ENCODE assay signal across 29 cellular contexts in the genomic region with DNA sequence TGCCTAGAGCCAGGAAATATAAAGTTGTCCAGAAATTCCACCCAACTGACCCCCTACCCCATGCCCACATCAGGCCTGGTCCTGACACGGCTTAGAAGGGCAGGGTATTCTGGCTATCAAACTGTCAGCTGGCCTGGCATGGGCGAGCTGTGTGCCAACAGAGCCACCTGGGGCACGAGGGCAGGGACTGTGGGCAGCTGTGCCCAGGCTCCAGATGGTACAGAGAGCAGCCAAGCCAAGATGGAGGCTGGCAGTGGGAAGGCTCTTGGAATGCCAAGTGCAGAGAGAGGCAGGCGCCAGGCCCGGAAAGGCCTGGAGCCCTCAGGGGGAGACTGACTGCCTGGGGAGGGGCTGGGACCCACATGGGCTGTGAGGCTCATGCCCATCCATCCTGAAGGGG. TPM values are rescaled to one million over a fixed set of nuclear protein-coding genes. Genes with fewer than 3 reads are reported as not detected.
A peak's percentile ranks its signal among the peaks of the same experiment; 100 is the strongest.
DNase-seq lines count a peak whose midpoint lies in the region; ATAC-seq and TF ChIP-seq lines count a peak whose summit lies in the region.
"Had no signal": no experiment of that assay in that cellular context is flagged by ENCODE, and none has a peak within 500 bp of the region (broad histone marks: within the 10 kb centered on the region; RNA-seq: fewer than 3 reads in every experiment).

No MANE protein-coding gene starts in this region.

- H3K36me3 Mint-ChIP-seq in activated T-helper 1 cell treated with anti-CD3 and anti-CD28 coated beads, Interleukin-12 subunit alpha, Interleukin-12 subunit beta, Interleukin-2, Interleukin-4 antibody, amounts not matched to agents 30 ng/mL and 10 ng/mL and 1 ng/mL, durations not matched to agents 14 hours and 24 hours and 36 hours (ENCODE audit: low read depth): no peaks in the 10 kb centered on the region
- H3K36me3 Mint-ChIP-seq: CD4-positive, CD25-positive, alpha-beta regulatory T cell had no signal

- no peak for TF ChIP-seq POLR2A in lower leg skin (IDR thresholded peaks at IDR 0.05)

- peaks cover 7% of the 10 kb centered on the region for H3K27me3 Mint-ChIP-seq in activated T-helper 1 cell treated with anti-CD3 and anti-CD28 coated beads, Interleukin-12 subunit alpha, Interleukin-12 subunit beta, Interleukin-2, Interleukin-4 antibody, amounts not matched to agents 30 ng/mL and 10 ng/mL and 1 ng/mL, durations not matched to agents 14 hours and 24 hours and 36 hours (ENCODE audit: insufficient read depth)
- H3K27me3 Mint-ChIP-seq: CD4-positive, CD25-positive, alpha-beta regulatory T cell had no signal

- H3K9me3 Mint-ChIP-seq in activated T-helper 1 cell treated with anti-CD3 and anti-CD28 coated beads, Interleukin-12 subunit alpha, Interleukin-12 subunit beta, Interleukin-2, Interleukin-4 antibody, amounts not matched to agents 30 ng/mL and 10 ng/mL and 1 ng/mL, durations not matched to agents 14 hours and 24 hours and 36 hours: no peaks in the 10 kb centered on the region
- H3K9me3 Mint-ChIP-seq: CD4-positive, CD25-positive, alpha-beta regulatory T cell had no signal

- H3K4me3 ChIP-seq in lower leg skin (ENCODE audit: low read depth, poor library complexity, severe bottlenecking): no peak overlapping the region
- H3K4me3 ChIP-seq: Peyer's patch had no signal

- ATAC-seq in GM18870 (IDR thresholded peaks at IDR 0.05; ENCODE audit: unreplicated experiment): no peak
- ATAC-seq: HCT116, HepG2 had no signal

- TF ChIP-seq CTCF in C4-2B (conservative IDR thresholded peaks at IDR 0.05) (no peak), lower leg skin (IDR thresholded peaks at IDR 0.05) (no peak)

- DNase-seq in NCI-H1694 treated with DMSO at 0.1 percent for 48 hours (lab: John Stamatoyannopoulos, UW) (peak; percentile 16), NCI-H1694 (lab: John Stamatoyannopoulos, UW) (no peak), cerebellar cortex (ENCODE audit: low spot score) (peak; percentile 85), myocyte (ENCODE audit: low read depth) (peak; percentile 54), lower leg skin (ENCODE audit: low spot score in 2 of 2) (no peak)
- no peak for DNase-seq in activated T-helper 1 cell treated with anti-CD3 and anti-CD28 coated beads, Interleukin-12 subunit alpha, Interleukin-12 subunit beta, Interleukin-2, Interleukin-4 antibody, amounts not matched to agents 30 ng/mL and 10 ng/mL and 1 ng/mL, durations not matched to agents 14 hours and 24 hours and 36 hours (ENCODE audit: low spot score)
- DNase-seq: 8988T; ACHN; BE2C; CD4-positive, CD25-positive, alpha-beta regulatory T cell; DMS53; Karpas-422; NCI-H1092 treated with DMSO at 0.1 percent for 48 hours; NCI-H1436; NCI-H1930; NCI-H2107; NCI-H526; OCI-M1; Peyer's patch; SIG-M5; SK-N-SH; SW 1271 had no signal

- no peaks in the 10 kb centered on the region for H3K4me1 Mint-ChIP-seq in activated T-helper 1 cell treated with anti-CD3 and anti-CD28 coated beads, Interleukin-12 subunit alpha, Interleukin-12 subunit beta, Interleukin-2, Interleukin-4 antibody, amounts not matched to agents 30 ng/mL and 10 ng/mL and 1 ng/mL, durations not matched to agents 14 hours and 24 hours and 36 hours (ENCODE audit: low read depth)

- H3K27ac ChIP-seq in C4-2B: peak overlapping the region; percentile 59
- H3K27ac ChIP-seq: Peyer's patch had no signal

- 73% methylated on average over 5 of the region's 5 CpGs for WGBS in lower leg skin, 2 donors

- intact Hi-C loops in activated T-helper 1 cell treated with anti-CD3 and anti-CD28 coated beads, Interleukin-12 subunit alpha, Interleukin-12 subunit beta, Interleukin-2, Interleukin-4 antibody, amounts not matched to agents 30 ng/mL and 10 ng/mL and 1 ng/mL, durations not matched to agents 14 hours and 24 hours and 36 hours (cut with micrococcal nuclease): no loop called here
- intact Hi-C loops in lower leg skin (cut with DNase I; ENCODE audit: low total_unique reads): no loop called here

- H3K4me3 Mint-ChIP-seq in activated T-helper 1 cell treated with anti-CD3 and anti-CD28 coated beads, Interleukin-12 subunit alpha, Interleukin-12 subunit beta, Interleukin-2, Interleukin-4 antibody, amounts not matched to agents 30 ng/mL and 10 ng/mL and 1 ng/mL, durations not matched to agents 14 hours and 24 hours and 36 hours: no peak overlapping the region
- H3K4me3 Mint-ChIP-seq: CD4-positive, CD25-positive, alpha-beta regulatory T cell had no signal

- no peak overlapping the region for H3K27ac Mint-ChIP-seq in activated T-helper 1 cell treated with anti-CD3 and anti-CD28 coated beads, Interleukin-12 subunit alpha, Interleukin-12 subunit beta, Interleukin-2, Interleukin-4 antibody, amounts not matched to agents 30 ng/mL and 10 ng/mL and 1 ng/mL, durations not matched to agents 14 hours and 24 hours and 36 hours

RNA-seq across cellular contexts. Expression of a gene that starts 24.3 kb away (rescaled TPM):
- total RNA-seq in myocyte: 18.5 and 21.4 TPM in 2 replicates
- polyA plus RNA-seq in myocyte (2012): 20.0 TPM
- 58.4 and 64.9 TPM in 2 replicates for total RNA-seq in activated T-helper 1 cell treated with anti-CD3 and anti-CD28 coated beads, Interleukin-12 subunit alpha, Interleukin-12 subunit beta, Interleukin-2, Interleukin-4 antibody, amounts not matched to agents 30 ng/mL and 10 ng/mL and 1 ng/mL, durations not matched to agents 14 hours and 24 hours and 36 hours
- total RNA-seq in lower leg skin: 10 to 100 TPM; 24.4 to 52.9 (median 42.7) TPM

RNA-seq across cellular contexts. Expression of a gene that starts 30.2 kb away (rescaled TPM):
- total RNA-seq in myocyte (0.16 and 0.57 TPM in 2 replicates), lower leg skin (not detected)
- 0.78 TPM for polyA plus RNA-seq in myocyte (2012)
- total RNA-seq in activated T-helper 1 cell treated with anti-CD3 and anti-CD28 coated beads, Interleukin-12 subunit alpha, Interleukin-12 subunit beta, Interleukin-2, Interleukin-4 antibody, amounts not matched to agents 30 ng/mL and 10 ng/mL and 1 ng/mL, durations not matched to agents 14 hours and 24 hours and 36 hours: not detected in 2 replicates
- total RNA-seq: Daoy, H4, HepG2, HT1080 had no signal
- polyA plus RNA-seq: HepG2 had no signal

Comparison
In these comparisons a context has a peak if more than half of its experiments do, and no peak if none do; other contexts are left out.
1. DNase-seq: peak in NCI-H1694 treated with DMSO at 0.1 percent for 48 hours (single experiment), cerebellar cortex (single experiment) and myocyte (single experiment); none in NCI-H1694 (single experiment), activated T-helper 1 cell treated with anti-CD3 and anti-CD28 coated beads, Interleukin-12 subunit alpha, Interleukin-12 subunit beta, Interleukin-2, Interleukin-4 antibody, amounts not matched to agents 30 ng/mL and 10 ng/mL and 1 ng/mL, durations not matched to agents 14 hours and 24 hours and 36 hours (single experiment) and lower leg skin (0 of 2).